ENCODE assay signal across 28 cellular contexts in the genomic region with DNA sequence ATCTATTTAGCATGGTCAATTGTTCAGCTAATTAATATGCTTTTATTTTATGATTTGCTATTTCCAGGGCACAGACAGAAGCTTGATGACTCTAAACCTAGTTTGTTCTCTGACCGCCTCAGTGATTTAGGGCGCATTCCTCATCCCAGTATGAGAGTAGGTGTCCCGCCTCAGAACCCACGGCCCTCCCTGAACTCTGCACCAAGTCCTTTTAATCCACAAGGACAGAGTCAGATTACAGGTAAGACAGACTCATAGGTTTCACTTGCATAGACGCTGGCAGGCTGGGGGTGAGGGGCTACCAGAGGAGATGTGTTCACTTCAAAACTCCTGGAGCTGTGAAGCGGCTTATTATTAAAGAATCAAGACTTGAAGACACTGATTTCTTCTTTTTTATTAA.
"Had no signal": no experiment of that assay in that cellular context is flagged by ENCODE, and none has a peak within 500 bp of the region (broad histone marks: within the 10 kb centered on the region; RNA-seq: fewer than 3 reads in every experiment).

No MANE protein-coding gene starts in this region.

- H3K4me3 ChIP-seq: ascending aorta, breast epithelium, cardiac muscle cell, colonic mucosa had no signal

- H3K36me3 ChIP-seq: ascending aorta, breast epithelium, cardiac muscle cell, colonic mucosa had no signal

- H3K4me3 Mint-ChIP-seq: activated CD4-positive, alpha-beta memory T cell treated with anti-CD3 and anti-CD28 coated beads, Interleukin-2, amount 10 ng/mL, durations not matched to agents 7 days and 5 days; activated CD4-positive, alpha-beta T cell treated with anti-CD3 and anti-CD28 coated beads, Interleukin-2, amount 10 ng/mL, durations not matched to agents 7 days and 5 days; activated naive CD4-positive, alpha-beta T cell treated with anti-CD3 and anti-CD28 coated beads, Interleukin-2, amount 10 ng/mL, durations not matched to agents 7 days and 5 days; activated naive CD8-positive, alpha-beta T cell treated with anti-CD3 and anti-CD28 coated beads, Interleukin-2, amount 10 ng/mL, durations not matched to agents 7 days and 5 days; activated T-cell treated with anti-CD3 and anti-CD28 coated beads, Interleukin-2, amount 50 U/mL, for 24 hours; activated T-cell treated with anti-CD3 and anti-CD28 coated beads, Interleukin-2, amount 50 U/mL, for 72 hours; brain; T-helper 1 cell treated with Interleukin-12 subunit alpha and Interleukin-12 subunit beta and Interleukin-4 antibody, amounts not matched to agents 30 μg/mL and 1 μg/mL, for 36 hours; T-helper 2 cell treated with Interferon-gamma antibody and Interleukin-4, amounts not matched to agents 5 μg/mL and 100 μg/mL, for 36 hours had no signal

- ATAC-seq: activated naive CD4-positive, alpha-beta T cell treated with anti-CD3 and anti-CD28 coated beads, Interleukin-2, amount 50 U/mL, for 72 hours; activated T-cell treated with anti-CD3 and anti-CD28 coated beads, Interleukin-2, amount 50 U/mL, for 72 hours; esophagus mucosa had no signal

- H3K27ac ChIP-seq: ascending aorta, breast epithelium, cardiac muscle cell, colonic mucosa had no signal

- H3K4me1 ChIP-seq: ascending aorta, breast epithelium, colonic mucosa had no signal

- DNase-seq: activated CD4-positive, alpha-beta memory T cell treated with anti-CD3 and anti-CD28 coated beads, Interleukin-2, amount 10 ng/mL, durations not matched to agents 7 days and 5 days; activated CD4-positive, alpha-beta T cell treated with anti-CD3 and anti-CD28 coated beads for 1 hour; activated CD4-positive, alpha-beta T cell treated with anti-CD3 and anti-CD28 coated beads for 4 hours; activated CD4-positive, alpha-beta T cell treated with anti-CD3 and anti-CD28 coated beads, Interleukin-2, amount 10 ng/mL, durations not matched to agents 7 days and 5 days; activated CD4-positive, alpha-beta T cell treated with anti-CD3 and anti-CD28 coated beads, Interleukin-2, amount 50 U/mL, for 4 hours; activated CD8-positive, alpha-beta memory T cell treated with anti-CD3 and anti-CD28 coated beads, Interleukin-2, amount 50 U/mL, for 48 hours; activated gamma-delta T cell; activated naive CD4-positive, alpha-beta T cell; activated naive CD4-positive, alpha-beta T cell treated with anti-CD3 and anti-CD28 coated beads, Interleukin-2, amount 10 ng/mL, durations not matched to agents 7 days and 5 days; activated naive CD8-positive, alpha-beta T cell treated with anti-CD3 and anti-CD28 coated beads, Interleukin-2, amount 10 ng/mL, durations not matched to agents 7 days and 5 days; activated T-cell treated with anti-CD3 and anti-CD28 coated beads for 4 hours; activated T-cell treated with anti-CD3 and anti-CD28 coated beads, Interleukin-2, amount 50 U/mL, for 24 hours; activated T-cell treated with anti-CD3 and anti-CD28 coated beads, Interleukin-2, amount 50 U/mL, for 72 hours; central memory CD4-positive, alpha-beta T cell; cerebellar nuclear complex; colonic mucosa; effector CD8-positive, alpha-beta T cell; foreskin fibroblast; head of caudate nucleus; T1000 had no signal

- H3K27me3 Mint-ChIP-seq: activated CD4-positive, alpha-beta memory T cell treated with anti-CD3 and anti-CD28 coated beads, Interleukin-2, amount 10 ng/mL, durations not matched to agents 7 days and 5 days; activated CD4-positive, alpha-beta T cell treated with anti-CD3 and anti-CD28 coated beads, Interleukin-2, amount 10 ng/mL, durations not matched to agents 7 days and 5 days; activated naive CD4-positive, alpha-beta T cell treated with anti-CD3 and anti-CD28 coated beads, Interleukin-2, amount 10 ng/mL, durations not matched to agents 7 days and 5 days; activated naive CD8-positive, alpha-beta T cell treated with anti-CD3 and anti-CD28 coated beads, Interleukin-2, amount 10 ng/mL, durations not matched to agents 7 days and 5 days; activated T-cell treated with anti-CD3 and anti-CD28 coated beads, Interleukin-2, amount 50 U/mL, for 24 hours; brain had no signal

- H3K36me3 Mint-ChIP-seq: brain had no signal

- H3K27ac Mint-ChIP-seq: activated CD4-positive, alpha-beta memory T cell treated with anti-CD3 and anti-CD28 coated beads, Interleukin-2, amount 10 ng/mL, durations not matched to agents 7 days and 5 days; activated CD4-positive, alpha-beta T cell treated with anti-CD3 and anti-CD28 coated beads, Interleukin-2, amount 10 ng/mL, durations not matched to agents 7 days and 5 days; activated naive CD4-positive, alpha-beta T cell treated with anti-CD3 and anti-CD28 coated beads, Interleukin-2, amount 10 ng/mL, durations not matched to agents 7 days and 5 days; activated naive CD4-positive, alpha-beta T cell treated with anti-CD3 and anti-CD28 coated beads, Interleukin-2, amount 50 U/mL, for 72 hours; activated naive CD8-positive, alpha-beta T cell treated with anti-CD3 and anti-CD28 coated beads, Interleukin-2, amount 10 ng/mL, durations not matched to agents 7 days and 5 days; activated T-cell treated with anti-CD3 and anti-CD28 coated beads, Interleukin-2, amount 50 U/mL, for 24 hours; activated T-cell treated with anti-CD3 and anti-CD28 coated beads, Interleukin-2, amount 50 U/mL, for 72 hours; brain; T-helper 1 cell treated with Interleukin-12 subunit alpha and Interleukin-12 subunit beta and Interleukin-4 antibody, amounts not matched to agents 30 μg/mL and 1 μg/mL, for 36 hours; T-helper 2 cell treated with Interferon-gamma antibody and Interleukin-4, amounts not matched to agents 5 μg/mL and 100 μg/mL, for 36 hours had no signal

- H3K9me3 Mint-ChIP-seq: activated CD4-positive, alpha-beta memory T cell treated with anti-CD3 and anti-CD28 coated beads, Interleukin-2, amount 10 ng/mL, durations not matched to agents 7 days and 5 days; activated naive CD4-positive, alpha-beta T cell treated with anti-CD3 and anti-CD28 coated beads, Interleukin-2, amount 50 U/mL, for 72 hours; activated T-cell treated with anti-CD3 and anti-CD28 coated beads, Interleukin-2, amount 50 U/mL, for 24 hours; activated T-cell treated with anti-CD3 and anti-CD28 coated beads, Interleukin-2, amount 50 U/mL, for 72 hours; brain; T-helper 1 cell treated with Interleukin-12 subunit alpha and Interleukin-12 subunit beta and Interleukin-4 antibody, amounts not matched to agents 30 μg/mL and 1 μg/mL, for 36 hours; T-helper 2 cell treated with Interferon-gamma antibody and Interleukin-4, amounts not matched to agents 5 μg/mL and 100 μg/mL, for 36 hours had no signal

- H3K9me3 ChIP-seq: ascending aorta, breast epithelium, colonic mucosa had no signal

- H3K27me3 ChIP-seq: ascending aorta, breast epithelium, cardiac muscle cell, colonic mucosa had no signal
